ENCODE assay signal across 14 cellular contexts in the genomic region with DNA sequence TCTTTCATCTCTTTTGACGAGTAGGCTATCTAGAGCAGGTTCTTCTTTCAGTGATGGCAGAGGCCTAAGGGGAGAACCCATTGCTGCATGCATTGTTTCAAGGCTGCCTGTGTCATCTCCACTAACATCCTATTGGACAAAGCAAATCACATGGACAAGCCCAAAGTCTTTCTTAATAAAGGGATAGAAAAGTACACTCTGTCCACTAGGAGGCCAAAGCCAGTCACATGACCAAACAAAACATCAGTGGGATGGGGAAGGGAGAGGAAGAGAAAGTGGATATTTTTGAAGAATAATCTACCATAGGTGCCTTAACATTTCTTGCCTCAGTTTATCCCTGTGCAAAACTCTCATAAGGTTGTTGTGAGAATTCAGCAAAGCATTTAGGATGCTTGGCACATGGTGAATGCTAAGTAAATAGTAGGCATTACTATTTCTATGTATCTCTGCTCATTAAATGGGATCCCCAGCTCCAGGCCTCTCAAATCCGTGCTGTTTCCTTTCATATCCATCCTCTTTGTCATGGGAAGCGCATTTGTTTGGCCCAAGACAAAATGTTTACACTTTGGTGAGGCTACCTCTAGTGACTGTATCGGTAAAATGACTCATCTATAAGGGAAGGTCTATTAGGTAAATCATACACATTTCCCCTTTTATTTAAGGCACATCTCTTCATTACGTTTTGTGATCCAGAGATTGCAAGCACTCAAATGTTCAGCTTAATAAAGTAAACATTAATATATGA. TPM values are rescaled to one million over a fixed set of nuclear protein-coding genes. Genes with fewer than 3 reads are reported as not detected.
DNase-seq lines count a peak whose midpoint lies in the region; ATAC-seq lines count a peak whose summit lies in the region.
"Had no signal": no experiment of that assay in that cellular context is flagged by ENCODE, and none has a peak within 500 bp of the region (broad histone marks: within the 10 kb centered on the region; RNA-seq: fewer than 3 reads in every experiment).

No MANE protein-coding gene starts in this region.

- H3K79me1 ChIP-seq in neuronal stem cell (ENCODE audit: low read depth, low read length) = no peaks in the 10 kb centered on the region

- no peak overlapping the region for H3K9ac ChIP-seq in neuronal stem cell (ENCODE audit: low read depth, low read length, poor library complexity)

- H2AFZ ChIP-seq in neuronal stem cell (ENCODE audit: low read length) = peak overlapping the region; percentile 68

- H3K4me2 ChIP-seq in neuronal stem cell (ENCODE audit: insufficient read depth, low read length, poor library complexity, severe bottlenecking) = no peak overlapping the region

- DNase-seq in DMS153 (lab: John Stamatoyannopoulos, UW) (peak; percentile 2), DMS153 treated with DMSO at 0.1 percent for 48 hours (lab: John Stamatoyannopoulos, UW; ENCODE audit: unreplicated experiment) (no peak), SW 1271 (lab: John Stamatoyannopoulos, UW) (peak; percentile 3 to 24), neuronal stem cell (ENCODE audit: low spot score) (no peak), 8988T (no peak)
- DNase-seq in stimulated activated CD4-positive, alpha-beta T cell treated with anti-CD3 and anti-CD28 coated beads, Interleukin-4, amount 100 ng/mL, for 4 hours = no peak
- DNase-seq: activated CD4-positive, alpha-beta T cell treated with anti-CD3 and anti-CD28 coated beads for 1 hour; activated gamma-delta T cell; mucosa of descending colon; NCI-H1436; RPMI8226; small intestine had no signal

- no peak overlapping the region for H2BK120ac ChIP-seq in neuronal stem cell (ENCODE audit: low read depth, low read length)

- no peaks in the 10 kb centered on the region for H3K4me1 ChIP-seq in neuronal stem cell (ENCODE audit: control insufficient read depth in 2 of 2, insufficient read depth in 1 of 2, low read depth in 1 of 2, low read length in 2 of 2)

- no peak overlapping the region for H2BK15ac ChIP-seq in neuronal stem cell (ENCODE audit: low read length)

- H3K4me3 ChIP-seq in neuronal stem cell (ENCODE audit: low read length in 2 of 2) = no peak overlapping the region
- H3K4me3 ChIP-seq: mucosa of descending colon had no signal

- no peak overlapping the region for H3K27ac ChIP-seq in neuronal stem cell (replicated peaks; ENCODE audit: low read length)

- H2BK5ac ChIP-seq in neuronal stem cell (ENCODE audit: low read length) = no peak overlapping the region

- H3K9me3 ChIP-seq in neuronal stem cell (replicated peaks in 1 of 2; ENCODE audit: control insufficient read depth in 2 of 2, insufficient read depth in 1 of 2, low read depth in 1 of 2, low read length in 2 of 2) = no peaks in the 10 kb centered on the region
- H3K9me3 ChIP-seq: mucosa of descending colon had no signal

- H4K91ac ChIP-seq in neuronal stem cell (ENCODE audit: low read depth, low read length, poor library complexity) = no peak overlapping the region

- peak; percentile 66 for ATAC-seq in HG03175 (IDR thresholded peaks at IDR 0.05; ENCODE audit: unreplicated experiment)
- no peak for ATAC-seq in HG03469 (IDR thresholded peaks at IDR 0.05; ENCODE audit: unreplicated experiment)
- ATAC-seq: mucosa of descending colon had no signal

- H2BK12ac ChIP-seq in neuronal stem cell (ENCODE audit: low read length) = no peak overlapping the region

- no peak overlapping the region for H3K23ac ChIP-seq in neuronal stem cell (ENCODE audit: low read depth, low read length, poor library complexity)

- WGBS in neuronal stem cell (ENCODE audit: extremely low coverage in 2 of 2, insufficient read length in 2 of 2, insufficient replicate concordance in 1 of 2), 2 donors = no CpG with 5 or more reads among the region's 5 CpGs

- H3K27me3 ChIP-seq in neuronal stem cell (ENCODE audit: control insufficient read depth in 3 of 3, insufficient read depth in 3 of 3, low read depth in 1 of 3, low read length in 3 of 3) = no peaks in the 10 kb centered on the region

- H2AK5ac ChIP-seq in neuronal stem cell (ENCODE audit: low read depth, low read length) = no peak overlapping the region

- no peak overlapping the region for H4K8ac ChIP-seq in neuronal stem cell (ENCODE audit: low read depth, low read length)

- no peak overlapping the region for H3K14ac ChIP-seq in neuronal stem cell (ENCODE audit: low read length)

- no peak overlapping the region for H3K18ac ChIP-seq in neuronal stem cell (ENCODE audit: low read length)

- no peaks in the 10 kb centered on the region for H3K36me3 ChIP-seq in neuronal stem cell (replicated peaks in 1 of 2; ENCODE audit: control insufficient read depth in 2 of 2, insufficient read depth in 2 of 2, low read length in 2 of 2)

- H3K4ac ChIP-seq in neuronal stem cell (ENCODE audit: low read length) = no peak overlapping the region

RNA-seq across cellular contexts. Expression of gene CADPS2, which starts 16.7 kb away (rescaled TPM):
- polyA plus RNA-seq in neuronal stem cell (2013, experiment 1 of 2) = 6.2 TPM
- 6.0 TPM for polyA plus RNA-seq in neuronal stem cell (2013, experiment 2 of 2)

Comparison
In these comparisons a context has a peak if more than half of its experiments do, and no peak if none do; other contexts are left out.
1. DNase-seq: peak in DMS153 (single experiment) and SW 1271 (2 of 2); none in DMS153 treated with DMSO at 0.1 percent for 48 hours (single experiment), neuronal stem cell (single experiment), 8988T (single experiment) and stimulated activated CD4-positive, alpha-beta T cell treated with anti-CD3 and anti-CD28 coated beads, Interleukin-4, amount 100 ng/mL, for 4 hours (0 of 2).